ENCODE assay signal across 1 cellular context in genomic region chr6:148866657-148867268, GRCh38.
A peak's percentile ranks its signal among the peaks of the same experiment; 100 is the strongest.
TF ChIP-seq lines count a peak whose summit lies in the region.

No MANE protein-coding gene starts in this region.

TF ChIP-seq in GM12878, 131 proteins besides CTCF, POLR2A, EP300 and RAD21 (continued from another document and continues in another):
- TF ChIP-seq ZBTB40 (IDR thresholded peaks at IDR 0.05; ENCODE audit: borderline replicate concordance) (no peak), HCFC1 (IDR thresholded peaks at IDR 0.05; ENCODE audit: low read length) (no peak), ZNF687 (IDR thresholded peaks at IDR 0.05) (0 out of 2 replicates have a peak, but pooled peaks have one; percentile 28), JUND (IDR thresholded peaks at IDR 0.05; ENCODE audit: low read depth, low read length) (no peak), MEF2B (IDR thresholded peaks at IDR 0.05; ENCODE audit: partially characterized antibody, poor library complexity, severe bottlenecking) (peak; percentile 55), GATAD2B (conservative IDR thresholded peaks at IDR 0.05; ENCODE audit: low read depth) (no peak), BHLHE40 (IDR thresholded peaks at IDR 0.05; ENCODE audit: borderline replicate concordance in 1 of 2, low read depth in 2 of 2, low read length in 1 of 2) (peak; percentile 33; a peak in 1 of 4 replicates), CBX3 (IDR thresholded peaks at IDR 0.05; ENCODE audit: borderline replicate concordance, low read depth) (no peak), RFX5 (IDR thresholded peaks at IDR 0.05; ENCODE audit: low read depth, low read length) (no peak), BACH1 (IDR thresholded peaks at IDR 0.05; ENCODE audit: borderline replicate concordance) (peak; percentile 46; the same call in 1 of the 2 replicates), MTA2 (IDR thresholded peaks at IDR 0.05; ENCODE audit: low read depth) (peak; percentile 65; the same call in 1 of the 2 replicates), CHD1 (IDR thresholded peaks at IDR 0.05; ENCODE audit: low read depth, low read length) (no peak), KAT2A (conservative IDR thresholded peaks at IDR 0.05; ENCODE audit: control insufficient read depth, low read depth, low read length) (no peak), SREBF2 (IDR thresholded peaks at IDR 0.05; ENCODE audit: low read length) (no peak), NFXL1 (IDR thresholded peaks at IDR 0.05; ENCODE audit: borderline replicate concordance) (no peak), TCF3 (IDR thresholded peaks at IDR 0.05; ENCODE audit: borderline replicate concordance, insufficient read depth, low read depth, low read length) (no peak), BCLAF1 (IDR thresholded peaks at IDR 0.05) (no peak), NKRF (conservative IDR thresholded peaks at IDR 0.05) (no peak), PAX5 (IDR thresholded peaks at IDR 0.05; ENCODE audit: borderline replicate concordance, low read depth, low read length) (peak; percentile 73; the same call in 1 of the 2 replicates)
- TF ChIP-seq, protein P1, sequence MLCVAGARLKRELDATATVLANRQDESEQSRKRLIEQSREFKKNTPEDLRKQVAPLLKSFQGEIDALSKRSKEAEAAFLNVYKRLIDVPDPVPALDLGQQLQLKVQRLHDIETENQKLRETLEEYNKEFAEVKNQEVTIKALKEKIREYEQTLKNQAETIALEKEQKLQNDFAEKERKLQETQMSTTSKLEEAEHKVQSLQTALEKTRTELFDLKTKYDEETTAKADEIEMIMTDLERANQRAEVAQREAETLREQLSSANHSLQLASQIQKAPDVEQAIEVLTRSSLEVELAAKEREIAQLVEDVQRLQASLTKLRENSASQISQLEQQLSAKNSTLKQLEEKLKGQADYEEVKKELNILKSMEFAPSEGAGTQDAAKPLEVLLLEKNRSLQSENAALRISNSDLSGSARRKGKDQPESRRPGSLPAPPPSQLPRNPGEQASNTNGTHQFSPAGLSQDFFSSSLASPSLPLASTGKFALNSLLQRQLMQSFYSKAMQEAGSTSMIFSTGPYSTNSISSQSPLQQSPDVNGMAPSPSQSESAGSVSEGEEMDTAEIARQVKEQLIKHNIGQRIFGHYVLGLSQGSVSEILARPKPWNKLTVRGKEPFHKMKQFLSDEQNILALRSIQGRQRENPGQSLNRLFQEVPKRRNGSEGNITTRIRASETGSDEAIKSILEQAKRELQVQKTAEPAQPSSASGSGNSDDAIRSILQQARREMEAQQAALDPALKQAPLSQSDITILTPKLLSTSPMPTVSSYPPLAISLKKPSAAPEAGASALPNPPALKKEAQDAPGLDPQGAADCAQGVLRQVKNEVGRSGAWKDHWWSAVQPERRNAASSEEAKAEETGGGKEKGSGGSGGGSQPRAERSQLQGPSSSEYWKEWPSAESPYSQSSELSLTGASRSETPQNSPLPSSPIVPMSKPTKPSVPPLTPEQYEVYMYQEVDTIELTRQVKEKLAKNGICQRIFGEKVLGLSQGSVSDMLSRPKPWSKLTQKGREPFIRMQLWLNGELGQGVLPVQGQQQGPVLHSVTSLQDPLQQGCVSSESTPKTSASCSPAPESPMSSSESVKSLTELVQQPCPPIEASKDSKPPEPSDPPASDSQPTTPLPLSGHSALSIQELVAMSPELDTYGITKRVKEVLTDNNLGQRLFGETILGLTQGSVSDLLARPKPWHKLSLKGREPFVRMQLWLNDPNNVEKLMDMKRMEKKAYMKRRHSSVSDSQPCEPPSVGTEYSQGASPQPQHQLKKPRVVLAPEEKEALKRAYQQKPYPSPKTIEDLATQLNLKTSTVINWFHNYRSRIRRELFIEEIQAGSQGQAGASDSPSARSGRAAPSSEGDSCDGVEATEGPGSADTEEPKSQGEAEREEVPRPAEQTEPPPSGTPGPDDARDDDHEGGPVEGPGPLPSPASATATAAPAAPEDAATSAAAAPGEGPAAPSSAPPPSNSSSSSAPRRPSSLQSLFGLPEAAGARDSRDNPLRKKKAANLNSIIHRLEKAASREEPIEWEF (IDR thresholded peaks at IDR 0.05; ENCODE audit: insufficient replicate concordance, low read depth, low read length) = no peak
- TF ChIP-seq, protein P2, sequence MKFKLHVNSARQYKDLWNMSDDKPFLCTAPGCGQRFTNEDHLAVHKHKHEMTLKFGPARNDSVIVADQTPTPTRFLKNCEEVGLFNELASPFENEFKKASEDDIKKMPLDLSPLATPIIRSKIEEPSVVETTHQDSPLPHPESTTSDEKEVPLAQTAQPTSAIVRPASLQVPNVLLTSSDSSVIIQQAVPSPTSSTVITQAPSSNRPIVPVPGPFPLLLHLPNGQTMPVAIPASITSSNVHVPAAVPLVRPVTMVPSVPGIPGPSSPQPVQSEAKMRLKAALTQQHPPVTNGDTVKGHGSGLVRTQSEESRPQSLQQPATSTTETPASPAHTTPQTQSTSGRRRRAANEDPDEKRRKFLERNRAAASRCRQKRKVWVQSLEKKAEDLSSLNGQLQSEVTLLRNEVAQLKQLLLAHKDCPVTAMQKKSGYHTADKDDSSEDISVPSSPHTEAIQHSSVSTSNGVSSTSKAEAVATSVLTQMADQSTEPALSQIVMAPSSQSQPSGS (IDR thresholded peaks at IDR 0.05; ENCODE audit: low read length) = no peak
- TF ChIP-seq, protein P3, sequence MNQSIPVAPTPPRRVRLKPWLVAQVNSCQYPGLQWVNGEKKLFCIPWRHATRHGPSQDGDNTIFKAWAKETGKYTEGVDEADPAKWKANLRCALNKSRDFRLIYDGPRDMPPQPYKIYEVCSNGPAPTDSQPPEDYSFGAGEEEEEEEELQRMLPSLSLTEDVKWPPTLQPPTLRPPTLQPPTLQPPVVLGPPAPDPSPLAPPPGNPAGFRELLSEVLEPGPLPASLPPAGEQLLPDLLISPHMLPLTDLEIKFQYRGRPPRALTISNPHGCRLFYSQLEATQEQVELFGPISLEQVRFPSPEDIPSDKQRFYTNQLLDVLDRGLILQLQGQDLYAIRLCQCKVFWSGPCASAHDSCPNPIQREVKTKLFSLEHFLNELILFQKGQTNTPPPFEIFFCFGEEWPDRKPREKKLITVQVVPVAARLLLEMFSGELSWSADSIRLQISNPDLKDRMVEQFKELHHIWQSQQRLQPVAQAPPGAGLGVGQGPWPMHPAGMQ (IDR thresholded peaks at IDR 0.05; ENCODE audit: borderline replicate concordance) = no peak
- TF ChIP-seq, protein P4, sequence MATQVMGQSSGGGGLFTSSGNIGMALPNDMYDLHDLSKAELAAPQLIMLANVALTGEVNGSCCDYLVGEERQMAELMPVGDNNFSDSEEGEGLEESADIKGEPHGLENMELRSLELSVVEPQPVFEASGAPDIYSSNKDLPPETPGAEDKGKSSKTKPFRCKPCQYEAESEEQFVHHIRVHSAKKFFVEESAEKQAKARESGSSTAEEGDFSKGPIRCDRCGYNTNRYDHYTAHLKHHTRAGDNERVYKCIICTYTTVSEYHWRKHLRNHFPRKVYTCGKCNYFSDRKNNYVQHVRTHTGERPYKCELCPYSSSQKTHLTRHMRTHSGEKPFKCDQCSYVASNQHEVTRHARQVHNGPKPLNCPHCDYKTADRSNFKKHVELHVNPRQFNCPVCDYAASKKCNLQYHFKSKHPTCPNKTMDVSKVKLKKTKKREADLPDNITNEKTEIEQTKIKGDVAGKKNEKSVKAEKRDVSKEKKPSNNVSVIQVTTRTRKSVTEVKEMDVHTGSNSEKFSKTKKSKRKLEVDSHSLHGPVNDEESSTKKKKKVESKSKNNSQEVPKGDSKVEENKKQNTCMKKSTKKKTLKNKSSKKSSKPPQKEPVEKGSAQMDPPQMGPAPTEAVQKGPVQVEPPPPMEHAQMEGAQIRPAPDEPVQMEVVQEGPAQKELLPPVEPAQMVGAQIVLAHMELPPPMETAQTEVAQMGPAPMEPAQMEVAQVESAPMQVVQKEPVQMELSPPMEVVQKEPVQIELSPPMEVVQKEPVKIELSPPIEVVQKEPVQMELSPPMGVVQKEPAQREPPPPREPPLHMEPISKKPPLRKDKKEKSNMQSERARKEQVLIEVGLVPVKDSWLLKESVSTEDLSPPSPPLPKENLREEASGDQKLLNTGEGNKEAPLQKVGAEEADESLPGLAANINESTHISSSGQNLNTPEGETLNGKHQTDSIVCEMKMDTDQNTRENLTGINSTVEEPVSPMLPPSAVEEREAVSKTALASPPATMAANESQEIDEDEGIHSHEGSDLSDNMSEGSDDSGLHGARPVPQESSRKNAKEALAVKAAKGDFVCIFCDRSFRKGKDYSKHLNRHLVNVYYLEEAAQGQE (IDR thresholded peaks at IDR 0.05; ENCODE audit: low read depth, low read length) = no peak
